1 cellular context compared by ENCODE assay signal in genomic region chr2:159093496-159093895, GRCh38.
TF ChIP-seq lines count a peak whose summit lies in the region.

No MANE protein-coding gene starts in this region.

TF ChIP-seq in IMR-90, 13 proteins besides CTCF, POLR2A, EP300 and RAD21:
- no peak for TF ChIP-seq CEBPB (IDR thresholded peaks at IDR 0.05; ENCODE audit: low read depth, low read length)
- no peak for TF ChIP-seq RCOR1 (IDR thresholded peaks at IDR 0.05; ENCODE audit: insufficient replicate concordance, low read length)
- no peak for TF ChIP-seq ELK1 (IDR thresholded peaks at IDR 0.05; ENCODE audit: borderline replicate concordance, low read depth, low read length)
- TF ChIP-seq MXI1 (IDR thresholded peaks at IDR 0.05; ENCODE audit: borderline replicate concordance, low read depth, low read length): no peak
- no peak for TF ChIP-seq NFE2L2 (IDR thresholded peaks at IDR 0.05; ENCODE audit: low read depth, low read length)
- TF ChIP-seq CHD1 (IDR thresholded peaks at IDR 0.05; ENCODE audit: low read depth, low read length): no peak
- TF ChIP-seq RFX5 (IDR thresholded peaks at IDR 0.05; ENCODE audit: low read depth, low read length): no peak
- no peak for TF ChIP-seq MAZ (IDR thresholded peaks at IDR 0.05; ENCODE audit: borderline replicate concordance, low read depth, low read length)
- TF ChIP-seq USF2 (IDR thresholded peaks at IDR 0.05; ENCODE audit: low read depth, low read length): no peak
- no peak for TF ChIP-seq SMC3 (IDR thresholded peaks at IDR 0.05; ENCODE audit: low read depth, low read length)
- TF ChIP-seq MAFK (IDR thresholded peaks at IDR 0.05; ENCODE audit: low read depth, low read length): no peak
- no peak for TF ChIP-seq FOS (IDR thresholded peaks at IDR 0.05; ENCODE audit: low read depth, low read length)
- no peak for TF ChIP-seq BHLHE40 (IDR thresholded peaks at IDR 0.05; ENCODE audit: low read depth, low read length)
TF ChIP-seq in IMR-90: peak in this region for 0.
